ENCODE assay signal across 20 cellular contexts in genomic region chr12:9391751-9392240, GRCh38.
"Had no signal": no experiment of that assay in that cellular context is flagged by ENCODE, and none has a peak within 500 bp of the region (broad histone marks: within the 10 kb centered on the region; RNA-seq: fewer than 3 reads in every experiment).

No MANE protein-coding gene starts in this region.

- DNase-seq: activated naive CD4-positive, alpha-beta T cell treated with Interleukin-2 at 50 U/mL for 16 hours; activated naive CD8-positive, alpha-beta T cell treated with anti-CD3 and anti-CD28 coated beads, Interleukin-2, amount 50 U/mL, for 24 hours; activated T-cell treated with anti-CD3 and anti-CD28 coated beads for 4 hours; erythroblast; heart right ventricle; islet precursor cell; left ventricle myocardium inferior; mucosa of descending colon; naive thymus-derived CD4-positive, alpha-beta T cell; nucleus accumbens; right cardiac atrium; stimulated activated CD4-positive, alpha-beta T cell treated with anti-CD3 and anti-CD28 coated beads, Interleukin-4, amount 100 ng/mL, for 24 hours; stimulated activated naive CD4-positive, alpha-beta T cell; tibial artery had no signal

- H3K9me3 ChIP-seq: ascending aorta, gastroesophageal sphincter, heart right ventricle, left ventricle myocardium inferior, mucosa of descending colon, tibial artery had no signal

- H3K36me3 ChIP-seq: ascending aorta, gastroesophageal sphincter, heart right ventricle, left ventricle myocardium inferior, tibial artery had no signal

- H3K4me1 ChIP-seq: ascending aorta, gastroesophageal sphincter, left ventricle myocardium inferior, tibial artery had no signal

- H3K27ac ChIP-seq: ascending aorta, gastroesophageal sphincter, heart right ventricle, left ventricle myocardium inferior, skin epidermis, tibial artery had no signal

- ATAC-seq: activated CD4-positive, CD25-positive, alpha-beta regulatory T cell treated with anti-CD3 and anti-CD28 coated beads, Interleukin-2, amount 50 U/mL, for 24 hours; activated naive CD8-positive, alpha-beta T cell treated with anti-CD3 and anti-CD28 coated beads, Interleukin-2, amount 50 U/mL, for 24 hours; activated T-helper 17 cell treated with anti-CD3 and anti-CD28 coated beads, Interleukin-2, amount 50 U/mL, for 72 hours; gastroesophageal sphincter; heart right ventricle; mucosa of descending colon; naive thymus-derived CD4-positive, alpha-beta T cell; right cardiac atrium had no signal

- H3K4me3 ChIP-seq: ascending aorta, gastroesophageal sphincter, heart right ventricle, left ventricle myocardium inferior, mucosa of descending colon, skin epidermis, tibial artery had no signal

- H3K27me3 ChIP-seq: ascending aorta, gastroesophageal sphincter, heart right ventricle, tibial artery had no signal

- FAIRE-seq: urothelium cell line had no signal
